ENCODE assay signal across 9 cellular contexts in the genomic region with DNA sequence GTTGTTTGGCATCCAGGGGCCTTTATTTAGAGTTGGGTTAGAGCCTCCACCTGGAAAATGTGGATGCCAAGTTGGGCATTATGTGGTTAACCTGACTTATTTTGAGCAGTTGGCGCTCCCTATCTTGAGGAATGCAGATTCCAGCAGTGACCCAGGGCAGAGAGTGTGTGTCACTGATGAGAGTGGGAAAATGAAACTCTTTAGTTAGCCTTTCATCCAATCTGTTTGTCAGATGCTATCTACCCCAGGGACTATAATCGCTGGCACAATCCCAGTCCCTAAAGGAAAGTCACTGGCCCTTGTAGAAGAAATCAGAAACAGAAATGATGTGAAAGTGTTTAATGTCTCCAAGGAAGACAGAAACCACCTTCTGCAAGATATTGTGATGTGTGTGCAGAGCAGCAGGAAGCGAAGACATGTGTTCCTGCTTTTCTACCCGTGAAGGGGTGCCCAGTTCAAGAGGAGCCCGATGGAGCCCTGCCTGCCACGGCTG.
DNase-seq lines count a peak whose midpoint lies in the region; ATAC-seq and TF ChIP-seq lines count a peak whose summit lies in the region.
"Had no signal": no experiment of that assay in that cellular context is flagged by ENCODE, and none has a peak within 500 bp of the region (broad histone marks: within the 10 kb centered on the region; RNA-seq: fewer than 3 reads in every experiment).

No MANE protein-coding gene starts in this region.

- ATAC-seq in stimulated activated naive CD8-positive, alpha-beta T cell treated with anti-CD3 and anti-CD28 coated beads, Interleukin-15, amount 100 ng/mL, for 72 hours = no peak
- ATAC-seq in stimulated activated naive CD8-positive, alpha-beta T cell treated with anti-CD3 and anti-CD28 coated beads, Interleukin-15, Interleukin-2, amounts not matched to agents 100 U/mL and 50 U/mL, for 24 hours = no peak
- ATAC-seq in GM18858 (IDR thresholded peaks at IDR 0.05; ENCODE audit: unreplicated experiment) = no peak
- no peak for ATAC-seq in GM19455 (IDR thresholded peaks at IDR 0.05; ENCODE audit: unreplicated experiment)

- H3K4me3 Mint-ChIP-seq in stimulated activated naive CD8-positive, alpha-beta T cell treated with anti-CD3 and anti-CD28 coated beads, Interleukin-15, amount 100 ng/mL, for 72 hours = peak overlapping the region; percentile 29 to 49

- peak overlapping the region in 1 of 2 donors; percentile 57 for H3K27ac Mint-ChIP-seq in stimulated activated naive CD8-positive, alpha-beta T cell treated with anti-CD3 and anti-CD28 coated beads, Interleukin-15, amount 100 ng/mL, for 72 hours

- H3K4me3 ChIP-seq in WI38 (ENCODE audit: low read depth, low read length) = peak overlapping the region; percentile 23; the same call in 1 of the 2 replicates

- peaks cover 30% of the 10 kb centered on the region for H3K4me1 Mint-ChIP-seq in stimulated activated naive CD8-positive, alpha-beta T cell treated with anti-CD3 and anti-CD28 coated beads, Interleukin-15, amount 100 ng/mL, for 72 hours

- no peaks in the 10 kb centered on the region for H3K27me3 Mint-ChIP-seq in stimulated activated naive CD8-positive, alpha-beta T cell treated with anti-CD3 and anti-CD28 coated beads, Interleukin-15, amount 100 ng/mL, for 72 hours

- TF ChIP-seq CTCF in WI38 (IDR thresholded peaks at IDR 0.05; ENCODE audit: low read depth, low read length) = no peak

- no peak for DNase-seq in stimulated activated naive CD8-positive, alpha-beta T cell treated with anti-CD3 and anti-CD28 coated beads, Interleukin-15, amount 100 ng/mL, for 72 hours
- DNase-seq in stimulated activated naive CD8-positive, alpha-beta T cell treated with anti-CD3 and anti-CD28 coated beads, Interleukin-15, Interleukin-2, amounts not matched to agents 100 U/mL and 50 U/mL, for 24 hours = no peak
- DNase-seq in kidney tubule cell (ENCODE audit: low spot score) (peak; percentile 54), NCI-H1417 (lab: John Stamatoyannopoulos, UW) (no peak)
- DNase-seq in stimulated activated naive CD4-positive, alpha-beta T cell treated with Interleukin-2 at 50 U/mL for 16 hours (lab: John Stamatoyannopoulos, UW) = no peak
- DNase-seq: activated CD8-positive, alpha-beta memory T cell treated with anti-CD3 and anti-CD28 coated beads for 24 hours had no signal

- H3K9me3 Mint-ChIP-seq in stimulated activated naive CD8-positive, alpha-beta T cell treated with anti-CD3 and anti-CD28 coated beads, Interleukin-15, amount 100 ng/mL, for 72 hours = no peaks in the 10 kb centered on the region
